Comparison of ENCODE assay signal across 16 cellular contexts in genomic region chr6:113526553-113526952, GRCh38.
"Had no signal": no experiment of that assay in that cellular context is flagged by ENCODE, and none has a peak within 500 bp of the region (broad histone marks: within the 10 kb centered on the region; RNA-seq: fewer than 3 reads in every experiment).

No MANE protein-coding gene starts in this region.

- FAIRE-seq: endothelial cell of umbilical vein, frontal cortex had no signal

- ATAC-seq: activated CD4-positive, alpha-beta T cell treated with anti-CD3 and anti-CD28 coated beads for 36 hours had no signal

- H3K36me3 ChIP-seq: ascending aorta, right atrium auricular region, transverse colon, vagina, WERI-Rb-1 had no signal

- H3K27me3 ChIP-seq: ascending aorta, right atrium auricular region, transverse colon, vagina had no signal

- DNase-seq: activated CD4-positive, alpha-beta T cell treated with anti-CD3 and anti-CD28 coated beads for 36 hours; activated CD4-positive, alpha-beta T cell treated with anti-CD3 and anti-CD28 coated beads, Interleukin-2, amount 50 U/mL, for 48 hours; activated gamma-delta T cell; effector memory CD4-positive, alpha-beta T cell; kidney glomerular epithelial cell; left ventricle myocardium superior; occipital lobe; stimulated activated CD4-positive, alpha-beta T cell treated with anti-CD3 and anti-CD28 coated beads, Interleukin-15, amount 100 ng/mL, for 24 hours; stimulated activated CD4-positive, alpha-beta T cell treated with anti-CD3 and anti-CD28 coated beads, Interleukin-2, amount 100 ng/mL, for 48 hours; transverse colon; WERI-Rb-1 had no signal

- H3K9me3 ChIP-seq: ascending aorta, right atrium auricular region, transverse colon, vagina had no signal

- H3K27ac ChIP-seq: ascending aorta, right atrium auricular region, transverse colon, vagina, WERI-Rb-1 had no signal

- H3K4me3 ChIP-seq: ascending aorta, right atrium auricular region, transverse colon, vagina had no signal

- H3K4me1 ChIP-seq: ascending aorta, right atrium auricular region, transverse colon, vagina had no signal
